In genomic region chr6:111685506-111685905, GRCh38 we compare ENCODE assay signal across 10 cellular contexts.
DNase-seq lines count a peak whose midpoint lies in the region; ATAC-seq and TF ChIP-seq lines count a peak whose summit lies in the region.
"Had no signal": no experiment of that assay in that cellular context is flagged by ENCODE, and none has a peak within 500 bp of the region (broad histone marks: within the 10 kb centered on the region; RNA-seq: fewer than 3 reads in every experiment).

No MANE protein-coding gene starts in this region.

- H3K79me2 ChIP-seq in smooth muscle cell (ENCODE audit: low read depth), result no peaks in the 10 kb centered on the region

- H3K4me1 ChIP-seq in left ventricle myocardium inferior (peaks cover 73% of the 10 kb centered on the region), uterus (peaks cover 0 to 4% of the 10 kb centered on the region in 2 donors), smooth muscle cell (ENCODE audit: low read depth) (peaks cover 22% of the 10 kb centered on the region)

- peaks cover 74% of the 10 kb centered on the region for H3K4me1 Mint-ChIP-seq in nephron

- intact Hi-C loops in left ventricle myocardium inferior (cut with micrococcal nuclease), result no loop called here
- intact Hi-C loops in left cardiac atrium (cut with DNase I), result no loop called here
- intact Hi-C loops in uterus (cut with DNase I; ENCODE audit: low total_unique reads), result no loop called here

- no peak overlapping the region for H3K9ac ChIP-seq in smooth muscle cell (ENCODE audit: low read depth)

- H3K27me3 ChIP-seq in left ventricle myocardium inferior (ENCODE audit: low read depth) (no peaks in the 10 kb centered on the region), uterus (no peaks in the 10 kb centered on the region), smooth muscle cell (ENCODE audit: low read depth) (no peaks in the 10 kb centered on the region)
- H3K27me3 ChIP-seq: BE2C had no signal

- peak overlapping the region in 2 of 3 experiments; percentile 21 to 49 for H3K4me3 Mint-ChIP-seq in nephron

- H3K4me3 ChIP-seq in left ventricle myocardium inferior (no peak overlapping the region), uterus (no peak overlapping the region), smooth muscle cell (no peak overlapping the region)

- TF ChIP-seq POLR2A in uterus (IDR thresholded peaks at IDR 0.05), result no peak

- H4K20me1 ChIP-seq in smooth muscle cell (ENCODE audit: low read depth), result peaks cover 17% of the 10 kb centered on the region

- H3K36me3 Mint-ChIP-seq in nephron (ENCODE audit: low read depth), result peaks cover 69% of the 10 kb centered on the region

- no peak overlapping the region for H3K4me2 ChIP-seq in smooth muscle cell

- H2AFZ ChIP-seq in smooth muscle cell (ENCODE audit: low read depth), result no peak overlapping the region

- H3K9me3 Mint-ChIP-seq in nephron, result no peaks in the 10 kb centered on the region

- peaks cover 6% of the 10 kb centered on the region for H3F3A ChIP-seq in smooth muscle cell (ENCODE audit: low read depth)

- peaks cover 29% of the 10 kb centered on the region for H3K36me3 ChIP-seq in left ventricle myocardium inferior
- no peaks in the 10 kb centered on the region for H3K36me3 ChIP-seq in uterus
- no peaks in the 10 kb centered on the region for H3K36me3 ChIP-seq in smooth muscle cell (ENCODE audit: low read depth)

- H3K9me3 ChIP-seq in left ventricle myocardium inferior (replicated peaks) (no peaks in the 10 kb centered on the region), uterus (no peaks in the 10 kb centered on the region), smooth muscle cell (replicated peaks; ENCODE audit: low read depth) (no peaks in the 10 kb centered on the region)
- H3K9me3 ChIP-seq: BE2C had no signal

- DNase-seq in left ventricle myocardium inferior (no peak), left cardiac atrium (no peak), uterus (no peak), smooth muscle cell (lab: John Stamatoyannopoulos, UW; ENCODE audit: unreplicated experiment) (no peak), AG08395 (ENCODE audit: low spot score) (no peak)
- DNase-seq: activated T-cell treated with anti-CD3 and anti-CD28 coated beads, Interleukin-2, amount 50 U/mL, for 48 hours had no signal

- no peak for ATAC-seq in left cardiac atrium
- no peak for ATAC-seq in GM18907 (IDR thresholded peaks at IDR 0.05; ENCODE audit: unreplicated experiment)

- no peaks in the 10 kb centered on the region for H3K27me3 Mint-ChIP-seq in nephron (ENCODE audit: low read depth)

- H3K27ac ChIP-seq in left ventricle myocardium inferior (replicated peaks), result peak overlapping the region; percentile 92
- peak overlapping the region; percentile 76 for H3K27ac ChIP-seq in cingulate gyrus (ENCODE audit: low read depth, low read length)
- peak overlapping the region; percentile 68 to 84 for H3K27ac ChIP-seq in uterus
- H3K27ac ChIP-seq in smooth muscle cell (ENCODE audit: low read depth), result no peak overlapping the region

- 92% methylated on average over 2 of the region's 2 CpGs for WGBS in smooth muscle cell (ENCODE audit: low lambda C conversion rate)

- peak overlapping the region; percentile 51 to 83 (median 83) for H3K27ac Mint-ChIP-seq in nephron

- no peak for TF ChIP-seq CTCF in left ventricle myocardium inferior (IDR thresholded peaks at IDR 0.05; ENCODE audit: borderline replicate concordance)
- no peak for TF ChIP-seq CTCF in nephron (IDR thresholded peaks at IDR 0.05; ENCODE audit: unreplicated experiment in 3 of 3)
- TF ChIP-seq CTCF in uterus (IDR thresholded peaks at IDR 0.05), result no peak
- no peak for TF ChIP-seq CTCF in smooth muscle cell (IDR thresholded peaks at IDR 0.05; ENCODE audit: borderline replicate concordance, insufficient read depth, poor library complexity, severe bottlenecking)
